Comparison of ENCODE assay signal across 9 cellular contexts in genomic region chr4:153222790-153223417, GRCh38. TPM values are rescaled to one million over a fixed set of nuclear protein-coding genes. Genes with fewer than 3 reads are reported as not detected.
A peak's percentile ranks its signal among the peaks of the same experiment; 100 is the strongest.
DNase-seq lines count a peak whose midpoint lies in the region; ATAC-seq and TF ChIP-seq lines count a peak whose summit lies in the region.
"Had no signal": no experiment of that assay in that cellular context is flagged by ENCODE, and none has a peak within 500 bp of the region (broad histone marks: within the 10 kb centered on the region; RNA-seq: fewer than 3 reads in every experiment).

No MANE protein-coding gene starts in this region.

- H3K4me3 Mint-ChIP-seq in neural progenitor cell = peak overlapping the region; percentile 93

- DNase-seq in DMS 273 (lab: John Stamatoyannopoulos, UW; ENCODE audit: unreplicated experiment) (peak; percentile 58), DMS 273 treated with DMSO at 0.1 percent for 48 hours (lab: John Stamatoyannopoulos, UW) (no peak), NCI-H748 treated with DMSO at 0.1 percent for 48 hours (lab: John Stamatoyannopoulos, UW) (peak; percentile 13), germinal center (ENCODE audit: low spot score) (peak; percentile 55), neural progenitor cell (ENCODE audit: low spot score) (peak; percentile 70), NCI-H1694 treated with DMSO at 0.1 percent for 48 hours (lab: John Stamatoyannopoulos, UW) (no peak)
- peak; percentile 17 for DNase-seq in activated naive CD4-positive, alpha-beta T cell treated with anti-CD3 and anti-CD28 coated beads, Interleukin-2, amount 50 U/mL, for 16 hours

- H3K9me3 Mint-ChIP-seq in neural progenitor cell = peaks cover 14% of the 10 kb centered on the region

- H3K9ac ChIP-seq in neural progenitor cell = no peak overlapping the region

- peaks cover 2% of the 10 kb centered on the region for H3K27me3 Mint-ChIP-seq in neural progenitor cell (ENCODE audit: insufficient read depth, low read depth)

- H3F3A ChIP-seq in neural progenitor cell (ENCODE audit: low read depth) = peaks cover 43% of the 10 kb centered on the region

- peaks cover 22% of the 10 kb centered on the region for H3K4me1 ChIP-seq in neural progenitor cell

- H3K27ac Mint-ChIP-seq in neural progenitor cell = peak overlapping the region; percentile 99

- peak overlapping the region; percentile 61 for H3K4me3 ChIP-seq in neural progenitor cell

- peak overlapping the region; percentile 31 for H2AFZ ChIP-seq in neural progenitor cell (replicated peaks)

- no peaks in the 10 kb centered on the region for H3K36me3 ChIP-seq in neural progenitor cell

- peak overlapping the region; percentile 49 for H3K27ac ChIP-seq in neural progenitor cell
- H3K27ac ChIP-seq: 22Rv1 had no signal

- peaks cover 3% of the 10 kb centered on the region for H4K20me1 ChIP-seq in neural progenitor cell (ENCODE audit: low read depth)

- H3K9me3 ChIP-seq in neural progenitor cell (ENCODE audit: low read depth) = no peaks in the 10 kb centered on the region

- H3K4me1 Mint-ChIP-seq in neural progenitor cell = peaks cover 61% of the 10 kb centered on the region

- H3K4me2 ChIP-seq in neural progenitor cell = peak overlapping the region; percentile 92

- TF ChIP-seq CTCF in neural progenitor cell (IDR thresholded peaks at IDR 0.05) = no peak

- H3K27me3 ChIP-seq in neural progenitor cell = peaks cover 54% of the 10 kb centered on the region

- ATAC-seq in HG02623 (IDR thresholded peaks at IDR 0.05; ENCODE audit: unreplicated experiment) = peak; percentile 58

- H3K36me3 Mint-ChIP-seq in neural progenitor cell = peaks cover 17% of the 10 kb centered on the region

- no peaks in the 10 kb centered on the region for H3K79me2 ChIP-seq in neural progenitor cell (ENCODE audit: low read depth)

RNA-seq across cellular contexts. Expression of gene TRIM2, which starts 18.7 kb away (rescaled TPM):
- 87.6 and 90.2 TPM in 2 replicates for total RNA-seq in neural progenitor cell (ENCODE audit: low replicate concordance)

Comparison
In these comparisons a context has a peak if more than half of its experiments do, and no peak if none do; other contexts are left out.
1. DNase-seq: peak in DMS 273 (single experiment), NCI-H748 treated with DMSO at 0.1 percent for 48 hours (single experiment), activated naive CD4-positive, alpha-beta T cell treated with anti-CD3 and anti-CD28 coated beads, Interleukin-2, amount 50 U/mL, for 16 hours (single experiment), germinal center (single experiment) and neural progenitor cell (single experiment); none in DMS 273 treated with DMSO at 0.1 percent for 48 hours (single experiment) and NCI-H1694 treated with DMSO at 0.1 percent for 48 hours (single experiment).